8 cellular contexts compared by ENCODE assay signal in the genomic region with DNA sequence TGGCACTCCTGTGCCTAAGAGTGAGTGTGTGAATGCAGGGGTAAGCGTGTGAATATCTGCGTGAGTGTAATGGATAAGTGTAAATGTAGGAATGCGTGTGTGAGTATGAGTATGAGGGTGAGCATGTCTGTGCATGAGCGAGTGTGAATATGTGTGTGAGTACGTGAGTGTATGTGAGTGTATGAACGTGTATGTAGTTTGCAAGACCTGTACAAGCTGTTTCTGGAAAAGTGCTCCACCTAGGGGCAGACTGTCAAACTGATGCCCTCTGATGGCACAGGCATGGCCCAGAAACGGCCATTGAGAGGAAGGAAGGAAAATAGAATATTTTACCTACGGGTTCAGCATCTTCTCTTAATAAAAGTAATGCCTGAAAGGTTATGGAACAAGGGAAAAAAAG. TPM values are rescaled to one million over a fixed set of nuclear protein-coding genes. Genes with fewer than 3 reads are reported as not detected.
DNase-seq lines count a peak whose midpoint lies in the region; ATAC-seq and TF ChIP-seq lines count a peak whose summit lies in the region.

No MANE protein-coding gene starts in this region.

- intact Hi-C loops in prostate gland (cut with DNase I), result loop anchor here (2.0 to 5.0 kb wide), 2 partner anchors 103 to 248 kb away; no protein-coding TSS in a partner anchor

- H3K4me3 ChIP-seq in HL-60 (replicated peaks; ENCODE audit: insufficient read depth, low read length) (no peak overlapping the region), prostate gland (no peak overlapping the region)

- no peaks in the 10 kb centered on the region for H3K9me3 ChIP-seq in prostate gland

- DNase-seq in DMS53 treated with DMSO at 0.1 percent for 48 hours (lab: John Stamatoyannopoulos, UW; ENCODE audit: unreplicated experiment), result peak; percentile 5
- DNase-seq in HL-60 (ENCODE audit: low read depth in 1 of 2, low spot score in 1 of 2), result peak; percentile 22 to 77
- peak; percentile 57 for DNase-seq in SIG-M5 treated with dmso at 0.1 percent for 504 hours (lab: John Stamatoyannopoulos, UW; ENCODE audit: unreplicated experiment)
- peak; percentile 86 for DNase-seq in activated effector memory CD4-positive, alpha-beta T cell treated with anti-CD3 and anti-CD28 coated beads, Interleukin-2, amount 50 U/mL, for 16 hours
- DNase-seq in globus pallidus (ENCODE audit: low spot score), result peak; percentile 87
- peak; percentile 56 for DNase-seq in prostate gland (ENCODE audit: low spot score)
- DNase-seq in NCI-H446 treated with DMSO at 0.1 percent for 48 hours (lab: John Stamatoyannopoulos, UW), result no peak

- TF ChIP-seq POLR2A in prostate gland (IDR thresholded peaks at IDR 0.05), result no peak

- H3K36me3 ChIP-seq in prostate gland, result no peaks in the 10 kb centered on the region

- WGBS in prostate gland, result 46% methylated on average over 8 of the region's 8 CpGs

- H3K27me3 ChIP-seq in HL-60 (ENCODE audit: insufficient read depth, poor library complexity, severe bottlenecking) (no peaks in the 10 kb centered on the region), prostate gland (replicated peaks; ENCODE audit: insufficient read depth) (no peaks in the 10 kb centered on the region)

- H3K4me1 ChIP-seq in prostate gland (replicated peaks), result no peaks in the 10 kb centered on the region

- H3K27ac ChIP-seq in HL-60 (replicated peaks) (no peak overlapping the region), prostate gland (no peak overlapping the region)

- ATAC-seq in GM21381 (IDR thresholded peaks at IDR 0.05; ENCODE audit: unreplicated experiment), result peak; percentile 99

- TF ChIP-seq CTCF in HL-60 (IDR thresholded peaks at IDR 0.05; ENCODE audit: insufficient read depth, low read length) (peak; percentile 88), prostate gland (IDR thresholded peaks at IDR 0.05) (peak in 3 of 4 experiments; percentile 58 to 75 (median 67))

RNA-seq across cellular contexts. Expression of a gene that starts 24.4 kb away (rescaled TPM):
- 10 to 100 TPM; 31.0 to 41.4 TPM for total RNA-seq in prostate gland
